4 cellular contexts compared by ENCODE assay signal in genomic region chr6:63211343-63211742, GRCh38. TPM values are rescaled to one million over a fixed set of nuclear protein-coding genes. Genes with fewer than 3 reads are reported as not detected.
"Had no signal": no experiment of that assay in that cellular context is flagged by ENCODE, and none has a peak within 500 bp of the region (broad histone marks: within the 10 kb centered on the region; RNA-seq: fewer than 3 reads in every experiment).

Gene FKBP1C (plus strand): TSS chr6:63211469.

RNA-seq across cellular contexts. Expression of gene FKBP1C, which starts in this region (rescaled TPM):
- total RNA-seq: activated naive CD4-positive, alpha-beta T cell treated with anti-CD3 and anti-CD28 coated beads, Interleukin-2, amount 50 U/mL, for 72 hours; ascending aorta; body of pancreas; bronchial epithelial cell had no signal
